In the genomic region with DNA sequence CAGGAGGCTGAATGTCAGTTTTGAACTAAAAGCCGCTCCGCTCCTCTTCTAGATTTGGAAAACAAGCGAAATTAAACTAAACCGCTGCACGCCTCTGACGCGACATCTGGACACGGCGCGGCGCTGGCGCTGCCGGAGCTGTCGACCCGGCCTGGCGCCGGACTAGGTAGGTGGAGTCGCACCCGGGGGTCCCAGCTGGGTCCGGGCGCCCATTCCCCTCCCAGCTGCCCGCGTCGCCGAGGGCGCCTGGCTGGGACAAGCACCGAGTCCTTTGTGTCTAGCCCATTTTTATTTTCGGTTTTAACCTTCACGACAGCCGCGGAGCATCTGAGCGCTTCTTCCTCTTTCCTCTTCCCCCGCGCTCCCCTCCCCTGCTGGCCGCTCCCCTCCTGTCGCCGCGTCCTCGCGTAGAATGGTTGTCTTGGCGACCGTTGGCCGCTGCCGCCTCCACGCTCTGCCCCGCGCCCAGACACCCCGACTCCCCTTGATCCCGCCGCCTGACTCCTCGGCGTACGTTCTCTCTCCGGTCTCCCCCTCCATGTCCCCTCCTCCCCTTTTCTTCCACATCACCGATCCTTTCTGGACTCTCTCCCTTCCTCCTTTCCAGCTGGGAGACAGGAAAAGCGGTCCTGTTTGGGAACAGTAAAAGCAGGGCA, we compare ENCODE assay signal across 1 cellular context.
TF ChIP-seq lines count a peak whose summit lies in the region.

No MANE protein-coding gene starts in this region.

TF ChIP-seq in HEK293, 187 proteins besides CTCF, POLR2A, EP300 and RAD21 (continued from another document):
- TF ChIP-seq, protein P1, sequence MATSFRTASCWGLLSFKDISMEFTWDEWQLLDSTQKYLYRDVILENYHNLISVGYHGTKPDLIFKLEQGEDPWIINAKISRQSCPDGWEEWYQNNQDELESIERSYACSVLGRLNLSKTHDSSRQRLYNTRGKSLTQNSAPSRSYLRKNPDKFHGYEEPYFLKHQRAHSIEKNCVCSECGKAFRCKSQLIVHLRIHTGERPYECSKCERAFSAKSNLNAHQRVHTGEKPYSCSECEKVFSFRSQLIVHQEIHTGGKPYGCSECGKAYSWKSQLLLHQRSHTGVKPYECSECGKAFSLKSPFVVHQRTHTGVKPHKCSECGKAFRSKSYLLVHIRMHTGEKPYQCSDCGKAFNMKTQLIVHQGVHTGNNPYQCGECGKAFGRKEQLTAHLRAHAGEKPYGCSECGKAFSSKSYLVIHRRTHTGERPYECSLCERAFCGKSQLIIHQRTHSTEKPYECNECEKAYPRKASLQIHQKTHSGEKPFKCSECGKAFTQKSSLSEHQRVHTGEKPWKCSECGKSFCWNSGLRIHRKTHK (tag by site-specific recombination; IDR thresholded peaks at IDR 0.05) = no peak
TF ChIP-seq in HEK293: peak in this region for 31.
